1 cellular context compared by ENCODE assay signal in genomic region chr17:2336215-2337151, GRCh38.
TF ChIP-seq lines count a peak whose summit lies in the region.

TSR1 (minus strand) TSS chr17:2336457; CDS start chr17:2336427, 30 bp downstream.

TF ChIP-seq in K562, 482 proteins besides CTCF, POLR2A, EP300 and RAD21 (continued from another document and continues in another):
- peak; percentile 88 for TF ChIP-seq MXD1 (CRISPR knock-in tag; IDR thresholded peaks at IDR 0.05; ENCODE audit: borderline replicate concordance, poor library complexity, severe bottlenecking)
- no peak for TF ChIP-seq SP2 (IDR thresholded peaks at IDR 0.05; ENCODE audit: extremely low read depth, low read depth, low read length, poor library complexity, severe bottlenecking)
- TF ChIP-seq EGR1 (conservative IDR thresholded peaks at IDR 0.05), result 0 out of 2 replicates have a peak, but pooled peaks have one; percentile 30
- TF ChIP-seq SIN3A (IDR thresholded peaks at IDR 0.05; ENCODE audit: borderline replicate concordance in 2 of 2, control insufficient read depth in 1 of 2, low read depth in 2 of 2, low read length in 2 of 2), result peak; percentile 86 to 94
- TF ChIP-seq HEY1 (CRISPR knock-in tag; IDR thresholded peaks at IDR 0.05; ENCODE audit: borderline replicate concordance), result no peak
- no peak for TF ChIP-seq ARID2 (IDR thresholded peaks at IDR 0.05)
- no peak for TF ChIP-seq ZNF668 (CRISPR knock-in tag; IDR thresholded peaks at IDR 0.05)
- TF ChIP-seq YBX1 (IDR thresholded peaks at IDR 0.05), result no peak
- no peak for TF ChIP-seq SMARCC2 (IDR thresholded peaks at IDR 0.05; ENCODE audit: low read depth)
- no peak for TF ChIP-seq ZHX1 (conservative IDR thresholded peaks at IDR 0.05; ENCODE audit: low read length)
- no peak for TF ChIP-seq ZNF165 (CRISPR knock-in tag; IDR thresholded peaks at IDR 0.05; ENCODE audit: borderline replicate concordance)
- no peak; the same call in 1 of the 2 replicates for TF ChIP-seq ELF2 (CRISPR knock-in tag; IDR thresholded peaks at IDR 0.05)
- no peak for TF ChIP-seq CBX8 (IDR thresholded peaks at IDR 0.05; ENCODE audit: borderline replicate concordance, extremely low read depth, low read depth, low read length, poor library complexity, severe bottlenecking)
- no peak for TF ChIP-seq SLC30A9 (CRISPR knock-in tag; IDR thresholded peaks at IDR 0.05)
- TF ChIP-seq SMAD1 (IDR thresholded peaks at IDR 0.05; ENCODE audit: low read depth, low read length, partially characterized antibody), result no peak
- no peak for TF ChIP-seq BMI1 (IDR thresholded peaks at IDR 0.05; ENCODE audit: low read length)
- TF ChIP-seq TBP (optimal IDR thresholded peaks at IDR 0.05; ENCODE audit: low read depth, low read length), result peak; percentile 85
- TF ChIP-seq HMG20B (CRISPR knock-in tag; IDR thresholded peaks at IDR 0.05), result no peak
- no peak for TF ChIP-seq ATF6 (CRISPR knock-in tag; IDR thresholded peaks at IDR 0.05)
- no peak for TF ChIP-seq ZBTB49 (CRISPR knock-in tag; IDR thresholded peaks at IDR 0.05; ENCODE audit: borderline replicate concordance)
- TF ChIP-seq TBL1XR1 (IDR thresholded peaks at IDR 0.05; ENCODE audit: low read length in 2 of 2), result no peak
- TF ChIP-seq E2F4 (CRISPR knock-in tag; IDR thresholded peaks at IDR 0.05; ENCODE audit: low read depth), result 0 out of 2 replicates have a peak, but pooled peaks have one; percentile 21
- TF ChIP-seq FOXK1 (CRISPR knock-in tag; IDR thresholded peaks at IDR 0.05; ENCODE audit: borderline replicate concordance), result 0 out of 2 replicates have a peak, but pooled peaks have one; percentile 60
- TF ChIP-seq MCM5 (IDR thresholded peaks at IDR 0.05; ENCODE audit: low read depth), result no peak
- TF ChIP-seq PPARD (CRISPR knock-in tag; IDR thresholded peaks at IDR 0.05), result no peak
- TF ChIP-seq NFXL1 (CRISPR knock-in tag; IDR thresholded peaks at IDR 0.05), result no peak
- no peak for TF ChIP-seq ZFP1 (CRISPR knock-in tag; IDR thresholded peaks at IDR 0.05)
- TF ChIP-seq GTF2F1 (IDR thresholded peaks at IDR 0.05; ENCODE audit: low read depth, low read length), result no peak
- TF ChIP-seq NFIC (IDR thresholded peaks at IDR 0.05), result peak; percentile 15; the same call in 1 of the 2 replicates
- no peak for TF ChIP-seq TEAD1 (CRISPR knock-in tag; IDR thresholded peaks at IDR 0.05)
- no peak for TF ChIP-seq SREBF2 (CRISPR knock-in tag; IDR thresholded peaks at IDR 0.05)
- no peak for TF ChIP-seq KLF16 (IDR thresholded peaks at IDR 0.05)
- TF ChIP-seq KLF6 (CRISPR knock-in tag; IDR thresholded peaks at IDR 0.05; ENCODE audit: borderline replicate concordance), result no peak
- no peak for TF ChIP-seq NONO (IDR thresholded peaks at IDR 0.05; ENCODE audit: low read depth in 2 of 2, low read length in 1 of 2)
- no peak for TF ChIP-seq SNIP1 (IDR thresholded peaks at IDR 0.05; ENCODE audit: low read depth)
- TF ChIP-seq U2AF2 (optimal IDR thresholded peaks at IDR 0.05; ENCODE audit: low read depth, low read length), result no peak
- TF ChIP-seq ZBTB12 (CRISPR knock-in tag; IDR thresholded peaks at IDR 0.05), result no peak
- no peak; the same call in 1 of the 2 replicates for TF ChIP-seq TRIM28 (IDR thresholded peaks at IDR 0.05)
- peak in 1 of 2 experiments; percentile 10; a peak in 1 of 4 replicates for TF ChIP-seq TRIM24 (IDR thresholded peaks at IDR 0.05)
- peak; percentile 71; the same call in 1 of the 2 replicates for TF ChIP-seq CREB3L1 (IDR thresholded peaks at IDR 0.05; ENCODE audit: borderline replicate concordance, low read depth)
- TF ChIP-seq CREBBP (IDR thresholded peaks at IDR 0.05; ENCODE audit: low read depth, low read length), result no peak
- no peak for TF ChIP-seq ZNF280B (CRISPR knock-in tag; IDR thresholded peaks at IDR 0.05)
- TF ChIP-seq RERE (CRISPR knock-in tag; IDR thresholded peaks at IDR 0.05; ENCODE audit: borderline replicate concordance), result no peak
